ENCODE assay signal across 17 cellular contexts in the genomic region with DNA sequence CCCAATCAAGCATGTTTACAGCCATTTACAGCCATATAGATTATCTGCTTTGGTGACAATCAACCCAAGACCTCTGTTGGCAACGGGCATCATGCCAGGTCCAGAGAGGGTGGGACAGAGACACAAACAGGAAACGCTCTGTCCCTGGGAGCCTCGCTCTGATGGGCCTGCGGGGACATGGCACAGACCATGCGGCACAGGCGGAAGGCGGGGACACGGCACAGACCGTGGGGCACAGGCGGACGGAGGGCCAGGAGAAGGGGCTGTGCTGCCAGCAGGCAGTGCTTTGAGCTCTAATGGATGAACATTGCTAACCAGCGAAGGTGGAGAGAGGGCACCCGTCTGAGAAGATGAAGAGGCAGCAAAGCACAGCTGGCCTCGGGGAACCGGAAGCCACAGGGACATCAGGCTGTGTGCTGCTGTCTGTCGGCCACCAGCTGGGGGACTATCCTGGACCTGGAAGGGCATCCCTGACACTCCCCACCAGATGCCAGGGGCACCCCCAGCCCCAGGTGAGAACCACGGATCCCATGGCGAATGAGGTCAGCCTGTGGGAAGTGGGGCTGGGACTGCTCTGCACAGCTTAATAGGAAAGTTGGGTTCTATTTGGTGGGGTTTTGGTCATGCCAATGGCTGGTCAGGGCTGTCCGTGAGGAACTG.
DNase-seq lines count a peak whose midpoint lies in the region; ATAC-seq and TF ChIP-seq lines count a peak whose summit lies in the region.
"Had no signal": no experiment of that assay in that cellular context is flagged by ENCODE, and none has a peak within 500 bp of the region (broad histone marks: within the 10 kb centered on the region; RNA-seq: fewer than 3 reads in every experiment).

No MANE protein-coding gene starts in this region.

- H3K4me3 Mint-ChIP-seq in type B pancreatic cell: no peak overlapping the region
- H3K4me3 Mint-ChIP-seq: T-helper 17 cell had no signal

- H3K27ac Mint-ChIP-seq in type B pancreatic cell: no peak overlapping the region
- H3K27ac Mint-ChIP-seq: T-helper 17 cell had no signal

- ATAC-seq in Right ventricle myocardium inferior: no peak
- ATAC-seq in left cardiac atrium: no peak
- ATAC-seq in GM18861 (IDR thresholded peaks at IDR 0.05; ENCODE audit: unreplicated experiment): no peak
- no peak for ATAC-seq in GM19035 (IDR thresholded peaks at IDR 0.05; ENCODE audit: unreplicated experiment)
- ATAC-seq: activated CD4-positive, CD25-positive, alpha-beta regulatory T cell treated with anti-CD3 and anti-CD28 coated beads, Interleukin-2, amount 50 U/mL, for 24 hours; left lung; pancreas; T-helper 17 cell had no signal

- peaks cover 31% of the 10 kb centered on the region for H3K4me1 Mint-ChIP-seq in type B pancreatic cell (ENCODE audit: unreplicated experiment)

- peaks cover 18% of the 10 kb centered on the region for H3K36me3 Mint-ChIP-seq in type B pancreatic cell

- no peaks in the 10 kb centered on the region for H3K27me3 Mint-ChIP-seq in type B pancreatic cell

- H3K9me3 Mint-ChIP-seq in type B pancreatic cell: no peaks in the 10 kb centered on the region

- DNase-seq in Right ventricle myocardium inferior (ENCODE audit: missing footprints) (peak; percentile 56), left cardiac atrium (no peak), globus pallidus (ENCODE audit: low spot score) (peak; percentile 87), occipital lobe (lab: John Stamatoyannopoulos, UW) (peak; percentile 44), type B pancreatic cell (ENCODE audit: extremely low spot score, unreplicated experiment) (no peak), NCI-H187 treated with DMSO at 0.1 percent for 48 hours (lab: John Stamatoyannopoulos, UW) (no peak)
- DNase-seq: ACHN, amniotic stem cell, Karpas-422, left lung, NCI-H2227 treated with DMSO at 0.1 percent for 48 hours, T-helper 17 cell, upper lobe of left lung had no signal

- TF ChIP-seq CTCF in type B pancreatic cell (conservative IDR thresholded peaks at IDR 0.05): no peak

- intact Hi-C loops in Right ventricle myocardium inferior (cut with DNase I) (no loop called here), left cardiac atrium (cut with DNase I) (loop anchor here in 1 of 2 donors (5.0 to 10.0 kb wide), 2 partner anchors 59 to 114 kb away; a partner anchor contains a TSS)

Comparison
In these comparisons a context has a peak if more than half of its experiments do, and no peak if none do; other contexts are left out.
1. DNase-seq: peak in Right ventricle myocardium inferior (single experiment), globus pallidus (single experiment) and occipital lobe (single experiment); none in left cardiac atrium (single experiment), type B pancreatic cell (single experiment) and NCI-H187 treated with DMSO at 0.1 percent for 48 hours (single experiment).